27 cellular contexts compared by ENCODE assay signal in genomic region chr1:231194476-231194842, GRCh38. TPM values are rescaled to one million over a fixed set of nuclear protein-coding genes. Genes with fewer than 3 reads are reported as not detected.
"Had no signal": no experiment of that assay in that cellular context is flagged by ENCODE, and none has a peak within 500 bp of the region (broad histone marks: within the 10 kb centered on the region; RNA-seq: fewer than 3 reads in every experiment).

No MANE protein-coding gene starts in this region.

- H3K27ac ChIP-seq: ascending aorta, breast epithelium, SJCRH30, SK-N-MC had no signal

- ATAC-seq: activated CD4-positive, alpha-beta T cell treated with anti-CD3 and anti-CD28 coated beads for 36 hours; activated CD4-positive, CD25-positive, alpha-beta regulatory T cell treated with anti-CD3 and anti-CD28 coated beads, Interleukin-2, amount 50 U/mL, for 24 hours; activated CD8-positive, alpha-beta T cell treated with anti-CD3 and anti-CD28 coated beads, Interleukin-2, amount 10 ng/mL, durations not matched to agents 7 days and 5 days; WTC11 had no signal

- DNase-seq: activated CD4-positive, alpha-beta T cell treated with anti-CD3 and anti-CD28 coated beads for 36 hours; activated CD4-positive, alpha-beta T cell treated with anti-CD3 and anti-CD28 coated beads, Interleukin-2, amount 10 ng/mL, durations not matched to agents 7 days and 5 days; activated CD4-positive, alpha-beta T cell treated with anti-CD3 and anti-CD28 coated beads, Interleukin-2, amount 50 U/mL, for 48 hours; activated CD8-positive, alpha-beta T cell treated with anti-CD3 and anti-CD28 coated beads, Interleukin-2, amount 10 ng/mL, durations not matched to agents 7 days and 5 days; activated gamma-delta T cell; activated naive CD4-positive, alpha-beta T cell treated with Interleukin-2 at 50 U/mL for 16 hours; activated naive CD8-positive, alpha-beta T cell treated with anti-CD3 and anti-CD28 coated beads, Interleukin-2, amount 10 ng/mL, durations not matched to agents 7 days and 5 days; activated T-cell treated with anti-CD3 and anti-CD28 coated beads, Interleukin-2, amount 50 U/mL, for 24 hours; amygdala; MG63; NCI-H1048; NCI-H1436 treated with DMSO at 0.1 percent for 48 hours; NCI-H1694 treated with DMSO at 0.1 percent for 48 hours; NCI-H2029; NCI-H345; NCI-H524 treated with DMSO at 0.1 percent for 48 hours; SHP77; SJCRH30 had no signal

- H3K36me3 Mint-ChIP-seq: activated naive CD4-positive, alpha-beta T cell treated with anti-CD3 and anti-CD28 coated beads, Interleukin-2, amount 50 U/mL, for 24 hours; activated naive CD8-positive, alpha-beta T cell treated with anti-CD3 and anti-CD28 coated beads, Interleukin-2, amount 10 ng/mL, durations not matched to agents 7 days and 5 days; WTC11 had no signal

- H3K4me1 ChIP-seq: ascending aorta, breast epithelium had no signal

- H3K4me1 Mint-ChIP-seq: activated CD4-positive, alpha-beta T cell treated with anti-CD3 and anti-CD28 coated beads for 36 hours; activated CD4-positive, alpha-beta T cell treated with anti-CD3 and anti-CD28 coated beads, Interleukin-2, amount 10 ng/mL, durations not matched to agents 7 days and 5 days; activated naive CD4-positive, alpha-beta T cell treated with anti-CD3 and anti-CD28 coated beads, Interleukin-2, amount 50 U/mL, for 24 hours; activated naive CD8-positive, alpha-beta T cell treated with anti-CD3 and anti-CD28 coated beads, Interleukin-2, amount 10 ng/mL, durations not matched to agents 7 days and 5 days; WTC11 had no signal

- H3K9me3 Mint-ChIP-seq: activated CD4-positive, alpha-beta T cell treated with anti-CD3 and anti-CD28 coated beads, Interleukin-2, amount 10 ng/mL, durations not matched to agents 7 days and 5 days; activated naive CD4-positive, alpha-beta T cell treated with anti-CD3 and anti-CD28 coated beads, Interleukin-2, amount 50 U/mL, for 24 hours; activated naive CD8-positive, alpha-beta T cell treated with anti-CD3 and anti-CD28 coated beads, Interleukin-2, amount 10 ng/mL, durations not matched to agents 7 days and 5 days; activated T-cell treated with anti-CD3 and anti-CD28 coated beads, Interleukin-2, amount 50 U/mL, for 24 hours; activated T-helper 2 cell treated with anti-CD3 and anti-CD28 coated beads, Interferon-gamma antibody, Interleukin-2, Interleukin-4, amounts not matched to agents 10 μg/mL and 5 μg/mL and 100 μg/mL, durations not matched to agents 14 hours and 24 hours and 36 hours; T-helper 1 cell treated with Interleukin-12 subunit alpha and Interleukin-12 subunit beta and Interleukin-4 antibody, amounts not matched to agents 30 μg/mL and 1 μg/mL, for 36 hours; T-helper 2 cell treated with Interferon-gamma antibody and Interleukin-4, amounts not matched to agents 5 μg/mL and 100 μg/mL, for 36 hours had no signal

- H3K4me3 ChIP-seq: ascending aorta, breast epithelium, MG63, SJCRH30, SK-N-MC had no signal

- H3K27me3 ChIP-seq: ascending aorta, MG63, SJCRH30 had no signal

- H3K9me3 ChIP-seq: ascending aorta, breast epithelium, MG63, SJCRH30 had no signal

- H3K27ac Mint-ChIP-seq: activated CD4-positive, alpha-beta T cell treated with anti-CD3 and anti-CD28 coated beads for 36 hours; activated CD4-positive, alpha-beta T cell treated with anti-CD3 and anti-CD28 coated beads, Interleukin-2, amount 10 ng/mL, durations not matched to agents 7 days and 5 days; activated CD8-positive, alpha-beta T cell treated with anti-CD3 and anti-CD28 coated beads, Interleukin-2, amount 10 ng/mL, durations not matched to agents 7 days and 5 days; activated naive CD4-positive, alpha-beta T cell treated with anti-CD3 and anti-CD28 coated beads, Interleukin-2, amount 50 U/mL, for 24 hours; activated naive CD8-positive, alpha-beta T cell treated with anti-CD3 and anti-CD28 coated beads, Interleukin-2, amount 10 ng/mL, durations not matched to agents 7 days and 5 days; activated T-cell treated with anti-CD3 and anti-CD28 coated beads, Interleukin-2, amount 50 U/mL, for 24 hours; activated T-helper 2 cell treated with anti-CD3 and anti-CD28 coated beads, Interferon-gamma antibody, Interleukin-2, Interleukin-4, amounts not matched to agents 10 μg/mL and 5 μg/mL and 100 μg/mL, durations not matched to agents 14 hours and 24 hours and 36 hours; T-helper 1 cell treated with Interleukin-12 subunit alpha and Interleukin-12 subunit beta and Interleukin-4 antibody, amounts not matched to agents 30 μg/mL and 1 μg/mL, for 36 hours; T-helper 2 cell treated with Interferon-gamma antibody and Interleukin-4, amounts not matched to agents 5 μg/mL and 100 μg/mL, for 36 hours; WTC11 had no signal

- H3K4me3 Mint-ChIP-seq: activated CD4-positive, alpha-beta T cell treated with anti-CD3 and anti-CD28 coated beads for 36 hours; activated CD4-positive, alpha-beta T cell treated with anti-CD3 and anti-CD28 coated beads, Interleukin-2, amount 10 ng/mL, durations not matched to agents 7 days and 5 days; activated CD8-positive, alpha-beta T cell treated with anti-CD3 and anti-CD28 coated beads, Interleukin-2, amount 10 ng/mL, durations not matched to agents 7 days and 5 days; activated naive CD4-positive, alpha-beta T cell treated with anti-CD3 and anti-CD28 coated beads, Interleukin-2, amount 50 U/mL, for 24 hours; activated naive CD8-positive, alpha-beta T cell treated with anti-CD3 and anti-CD28 coated beads, Interleukin-2, amount 10 ng/mL, durations not matched to agents 7 days and 5 days; activated T-cell treated with anti-CD3 and anti-CD28 coated beads, Interleukin-2, amount 50 U/mL, for 24 hours; T-helper 1 cell treated with Interleukin-12 subunit alpha and Interleukin-12 subunit beta and Interleukin-4 antibody, amounts not matched to agents 30 μg/mL and 1 μg/mL, for 36 hours; T-helper 2 cell treated with Interferon-gamma antibody and Interleukin-4, amounts not matched to agents 5 μg/mL and 100 μg/mL, for 36 hours; WTC11 had no signal

- H3K36me3 ChIP-seq: ascending aorta, breast epithelium, MG63, SJCRH30 had no signal

RNA-seq across cellular contexts. Expression of gene TRIM67, which starts 32.6 kb away (rescaled TPM):
- total RNA-seq: activated CD4-positive, alpha-beta T cell treated with anti-CD3 and anti-CD28 coated beads for 36 hours; activated CD4-positive, alpha-beta T cell treated with anti-CD3 and anti-CD28 coated beads, Interleukin-2, amount 10 ng/mL, durations not matched to agents 7 days and 5 days; activated CD8-positive, alpha-beta T cell treated with anti-CD3 and anti-CD28 coated beads, Interleukin-2, amount 10 ng/mL, durations not matched to agents 7 days and 5 days; activated naive CD8-positive, alpha-beta T cell treated with anti-CD3 and anti-CD28 coated beads, Interleukin-2, amount 10 ng/mL, durations not matched to agents 7 days and 5 days; activated T-helper 2 cell treated with anti-CD3 and anti-CD28 coated beads, Interferon-gamma antibody, Interleukin-2, Interleukin-4, amounts not matched to agents 10 μg/mL and 5 μg/mL and 100 μg/mL, durations not matched to agents 14 hours and 24 hours and 36 hours; ascending aorta; breast epithelium; SJCRH30; WTC11 had no signal
